ENCODE assay signal across 1 cellular context in genomic region chr14:72155379-72155993, GRCh38.
TF ChIP-seq lines count a peak whose summit lies in the region.

No MANE protein-coding gene starts in this region.

TF ChIP-seq in GM12878, 131 proteins besides CTCF, POLR2A, EP300 and RAD21 (continued from another document):
- no peak for TF ChIP-seq CBX3 (IDR thresholded peaks at IDR 0.05; ENCODE audit: borderline replicate concordance, low read depth)
